In genomic region chr3:13623101-13623654, GRCh38 we compare ENCODE assay signal across 15 cellular contexts.
A peak's percentile ranks its signal among the peaks of the same experiment; 100 is the strongest.
DNase-seq lines count a peak whose midpoint lies in the region; ATAC-seq, FAIRE-seq and TF ChIP-seq lines count a peak whose summit lies in the region.
"Had no signal": no experiment of that assay in that cellular context is flagged by ENCODE, and none has a peak within 500 bp of the region (broad histone marks: within the 10 kb centered on the region; RNA-seq: fewer than 3 reads in every experiment).

No MANE protein-coding gene starts in this region.

- no peak overlapping the region for H3K4me3 ChIP-seq in SK-N-SH (ENCODE audit: low read depth in 2 of 2, low read length in 1 of 2)
- no peak overlapping the region for H3K4me3 ChIP-seq in kidney (ENCODE audit: low read length in 2 of 2)
- no peak overlapping the region for H3K4me3 ChIP-seq in stomach
- no peak overlapping the region for H3K4me3 ChIP-seq in small intestine (ENCODE audit: low read depth in 1 of 2, low read length in 2 of 2)
- H3K4me3 ChIP-seq: thyroid gland had no signal

- no peak for TF ChIP-seq CTCF in SK-N-SH (IDR thresholded peaks at IDR 0.05)
- no peak for TF ChIP-seq CTCF in kidney (IDR thresholded peaks at IDR 0.05; ENCODE audit: borderline replicate concordance, extremely low read depth, insufficient read depth)
- no peak for TF ChIP-seq CTCF in stomach (IDR thresholded peaks at IDR 0.05)

- DNase-seq in SK-N-SH: peak; percentile 83
- peak; percentile 57 for DNase-seq in astrocyte of the hippocampus (ENCODE audit: low read depth, low spot score)
- DNase-seq in kidney: peak; percentile 58
- peak; percentile 31 for DNase-seq in stomach
- DNase-seq in small intestine: no peak
- no peak for DNase-seq in stimulated activated CD4-positive, alpha-beta T cell treated with anti-CD3 and anti-CD28 coated beads, Interleukin-2, amount 100 ng/mL, for 48 hours
- DNase-seq in AG08396 (ENCODE audit: low spot score): no peak
- DNase-seq: activated CD4-positive, alpha-beta T cell treated with anti-CD3 and anti-CD28 coated beads, Interleukin-2, amount 10 ng/mL, durations not matched to agents 24 days and 14 days; activated T-cell treated with anti-CD3 and anti-CD28 coated beads, Interleukin-2, amount 50 U/mL, for 72 hours; nucleus accumbens; PC-3; T-helper 17 cell; thyroid gland had no signal

- no peaks in the 10 kb centered on the region for H3K9me3 ChIP-seq in SK-N-SH
- no peaks in the 10 kb centered on the region for H3K9me3 ChIP-seq in kidney (ENCODE audit: control insufficient read depth in 1 of 2, low read length in 2 of 2)
- H3K9me3 ChIP-seq in stomach: no peaks in the 10 kb centered on the region
- no peaks in the 10 kb centered on the region for H3K9me3 ChIP-seq in small intestine (ENCODE audit: control insufficient read depth, low read depth)
- H3K9me3 ChIP-seq: thyroid gland had no signal

- H3K9me2 ChIP-seq in SK-N-SH: no peaks in the 10 kb centered on the region

- H3K79me2 ChIP-seq in SK-N-SH (ENCODE audit: insufficient read depth): no peaks in the 10 kb centered on the region

- H4K20me1 ChIP-seq in SK-N-SH (ENCODE audit: insufficient read depth): no peaks in the 10 kb centered on the region

- CTCF ChIA-PET in SK-N-SH (lab: Yijun Ruan, JAX): interaction anchor here (0.6 to 4.8 kb wide), 9 partner anchors 8 to 129 kb away, joined by 3 to 31 read pairs (median 4); no protein-coding TSS in a partner anchor

- POLR2A ChIA-PET in SK-N-SH (lab: Yijun Ruan, JAX): no interaction called here

- no peak for TF ChIP-seq RAD21 in SK-N-SH (IDR thresholded peaks at IDR 0.05; ENCODE audit: low read length)

- H3K27ac ChIP-seq in SK-N-SH (ENCODE audit: low read depth in 2 of 2, low read length in 1 of 2) (peak overlapping the region in 1 of 2 experiments; percentile 60; a peak in 1 of 4 replicates), kidney (ENCODE audit: low read depth in 2 of 2, low read length in 2 of 2) (no peak overlapping the region), stomach (no peak overlapping the region), small intestine (ENCODE audit: low read depth in 1 of 2, low read length in 1 of 2) (no peak overlapping the region)
- H3K27ac ChIP-seq: thyroid gland had no signal

- ATAC-seq in SK-N-SH treated with all-trans-retinoic acid at 6 μM for 48 hours: no peak
- ATAC-seq: activated T-cell treated with anti-CD3 and anti-CD28 coated beads, Interleukin-2, amount 50 U/mL, for 72 hours; HCT116; PC-3; T-helper 17 cell had no signal

- H3K9ac ChIP-seq in SK-N-SH: no peak overlapping the region
- no peak overlapping the region for H3K9ac ChIP-seq in kidney (ENCODE audit: low read length in 2 of 2)

- H3K4me1 ChIP-seq in SK-N-SH (ENCODE audit: control insufficient read depth in 1 of 2, insufficient read depth in 2 of 2, low read depth in 1 of 2, low read length in 1 of 2) (peaks cover 0 to 12% of the 10 kb centered on the region in 2 experiments; a peak in 1 of 4 replicates), kidney (ENCODE audit: control insufficient read depth in 1 of 2, insufficient read depth in 1 of 2, low read depth in 1 of 2, low read length in 2 of 2) (no peaks in the 10 kb centered on the region), stomach (peaks cover 0 to 10% (median 7%) of the 10 kb centered on the region in 4 donors), small intestine (ENCODE audit: control insufficient read depth in 2 of 2, insufficient read depth in 1 of 2, low read depth in 1 of 2, low read length in 1 of 2) (no peaks in the 10 kb centered on the region)
- H3K4me1 ChIP-seq: thyroid gland had no signal

- intact Hi-C loops in kidney (cut with DNase I) (no loop called here), stomach (cut with DNase I; ENCODE audit: low total_unique reads) (no loop called here)

- H3K4me2 ChIP-seq in SK-N-SH: no peak overlapping the region

- no peak overlapping the region for H2AFZ ChIP-seq in SK-N-SH (ENCODE audit: low read depth)

- TF ChIP-seq EP300 in SK-N-SH (IDR thresholded peaks at IDR 0.05; ENCODE audit: borderline replicate concordance in 1 of 2, low read depth in 1 of 2, low read length in 1 of 2) (no peak), stomach (IDR thresholded peaks at IDR 0.05) (no peak)

- FAIRE-seq in kidney (lab: Jason Lieb, UNC) (no peak), small intestine (lab: Jason Lieb, UNC) (no peak)

- H3K36me3 ChIP-seq in SK-N-SH (replicated peaks in 1 of 2; ENCODE audit: control insufficient read depth in 1 of 2, insufficient read depth in 2 of 2, low read length in 1 of 2) (no peaks in the 10 kb centered on the region), kidney (ENCODE audit: control insufficient read depth in 1 of 2, insufficient read depth in 2 of 2, low read length in 2 of 2) (no peaks in the 10 kb centered on the region), stomach (no peaks in the 10 kb centered on the region), small intestine (ENCODE audit: control insufficient read depth in 2 of 2, insufficient read depth in 2 of 2, low read length in 2 of 2) (no peaks in the 10 kb centered on the region)
- H3K36me3 ChIP-seq: thyroid gland had no signal

- 51% methylated on average over 21 of the region's 21 CpGs for WGBS in SK-N-SH (ENCODE audit: low lambda C conversion rate)
- 29 to 58% (median 35%) methylated on average over 16 to 21 of the region's 21 CpGs for WGBS in stomach, 5 donors
- WGBS in small intestine, 3 donors: 19 to 53% (median 43%) methylated on average over 21 of the region's 21 CpGs

- H3F3A ChIP-seq in SK-N-SH (replicated peaks; ENCODE audit: insufficient read depth): no peaks in the 10 kb centered on the region

- H3K27me3 ChIP-seq in SK-N-SH (ENCODE audit: insufficient read depth) (no peaks in the 10 kb centered on the region), stomach (no peaks in the 10 kb centered on the region), small intestine (ENCODE audit: control insufficient read depth in 2 of 2, insufficient read depth in 2 of 2, low read length in 2 of 2) (no peaks in the 10 kb centered on the region)
- H3K27me3 ChIP-seq: thyroid gland had no signal

- no peak for TF ChIP-seq POLR2A in stomach (IDR thresholded peaks at IDR 0.05)

TF ChIP-seq in SK-N-SH, 30 proteins besides CTCF, POLR2A, EP300 and RAD21:
- TF ChIP-seq RFX5 (IDR thresholded peaks at IDR 0.05; ENCODE audit: low read length) (no peak), MXI1 (IDR thresholded peaks at IDR 0.05; ENCODE audit: low read depth, low read length) (peak; percentile 37; the same call in 1 of the 2 replicates), TCF12 (IDR thresholded peaks at IDR 0.05) (no peak), CHD2 (IDR thresholded peaks at IDR 0.05; ENCODE audit: low read length, partially characterized antibody) (peak; percentile 34), ELF1 (IDR thresholded peaks at IDR 0.05) (no peak)

TF ChIP-seq in SK-N-SH treated with all-trans-retinoic acid at 6 μM for 48 hours, 23 proteins besides CTCF, POLR2A, EP300 and RAD21 (continues in another document):
- TF ChIP-seq RARB (CRISPR knock-in tag; IDR thresholded peaks at IDR 0.05): no peak
- TF ChIP-seq OSR1 (CRISPR knock-in tag; IDR thresholded peaks at IDR 0.05): no peak
- TF ChIP-seq, protein P1, sequence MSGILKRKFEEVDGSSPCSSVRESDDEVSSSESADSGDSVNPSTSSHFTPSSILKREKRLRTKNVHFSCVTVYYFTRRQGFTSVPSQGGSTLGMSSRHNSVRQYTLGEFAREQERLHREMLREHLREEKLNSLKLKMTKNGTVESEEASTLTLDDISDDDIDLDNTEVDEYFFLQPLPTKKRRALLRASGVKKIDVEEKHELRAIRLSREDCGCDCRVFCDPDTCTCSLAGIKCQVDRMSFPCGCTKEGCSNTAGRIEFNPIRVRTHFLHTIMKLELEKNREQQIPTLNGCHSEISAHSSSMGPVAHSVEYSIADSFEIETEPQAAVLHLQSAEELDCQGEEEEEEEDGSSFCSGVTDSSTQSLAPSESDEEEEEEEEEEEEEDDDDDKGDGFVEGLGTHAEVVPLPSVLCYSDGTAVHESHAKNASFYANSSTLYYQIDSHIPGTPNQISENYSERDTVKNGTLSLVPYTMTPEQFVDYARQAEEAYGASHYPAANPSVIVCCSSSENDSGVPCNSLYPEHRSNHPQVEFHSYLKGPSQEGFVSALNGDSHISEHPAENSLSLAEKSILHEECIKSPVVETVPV (CRISPR knock-in tag; IDR thresholded peaks at IDR 0.05): no peak
- TF ChIP-seq, protein P2, sequence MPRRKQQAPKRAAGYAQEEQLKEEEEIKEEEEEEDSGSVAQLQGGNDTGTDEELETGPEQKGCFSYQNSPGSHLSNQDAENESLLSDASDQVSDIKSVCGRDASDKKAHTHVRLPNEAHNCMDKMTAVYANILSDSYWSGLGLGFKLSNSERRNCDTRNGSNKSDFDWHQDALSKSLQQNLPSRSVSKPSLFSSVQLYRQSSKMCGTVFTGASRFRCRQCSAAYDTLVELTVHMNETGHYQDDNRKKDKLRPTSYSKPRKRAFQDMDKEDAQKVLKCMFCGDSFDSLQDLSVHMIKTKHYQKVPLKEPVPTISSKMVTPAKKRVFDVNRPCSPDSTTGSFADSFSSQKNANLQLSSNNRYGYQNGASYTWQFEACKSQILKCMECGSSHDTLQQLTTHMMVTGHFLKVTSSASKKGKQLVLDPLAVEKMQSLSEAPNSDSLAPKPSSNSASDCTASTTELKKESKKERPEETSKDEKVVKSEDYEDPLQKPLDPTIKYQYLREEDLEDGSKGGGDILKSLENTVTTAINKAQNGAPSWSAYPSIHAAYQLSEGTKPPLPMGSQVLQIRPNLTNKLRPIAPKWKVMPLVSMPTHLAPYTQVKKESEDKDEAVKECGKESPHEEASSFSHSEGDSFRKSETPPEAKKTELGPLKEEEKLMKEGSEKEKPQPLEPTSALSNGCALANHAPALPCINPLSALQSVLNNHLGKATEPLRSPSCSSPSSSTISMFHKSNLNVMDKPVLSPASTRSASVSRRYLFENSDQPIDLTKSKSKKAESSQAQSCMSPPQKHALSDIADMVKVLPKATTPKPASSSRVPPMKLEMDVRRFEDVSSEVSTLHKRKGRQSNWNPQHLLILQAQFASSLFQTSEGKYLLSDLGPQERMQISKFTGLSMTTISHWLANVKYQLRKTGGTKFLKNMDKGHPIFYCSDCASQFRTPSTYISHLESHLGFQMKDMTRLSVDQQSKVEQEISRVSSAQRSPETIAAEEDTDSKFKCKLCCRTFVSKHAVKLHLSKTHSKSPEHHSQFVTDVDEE (CRISPR knock-in tag; IDR thresholded peaks at IDR 0.05): no peak

Comparison
In these comparisons a context has a peak if more than half of its experiments do, and no peak if none do; other contexts are left out.
1. DNase-seq: peak in SK-N-SH (single experiment), astrocyte of the hippocampus (single experiment), kidney (single experiment) and stomach (single experiment); none in small intestine (single experiment), stimulated activated CD4-positive, alpha-beta T cell treated with anti-CD3 and anti-CD28 coated beads, Interleukin-2, amount 100 ng/mL, for 48 hours (0 of 2) and AG08396 (single experiment).